In the genomic region with DNA sequence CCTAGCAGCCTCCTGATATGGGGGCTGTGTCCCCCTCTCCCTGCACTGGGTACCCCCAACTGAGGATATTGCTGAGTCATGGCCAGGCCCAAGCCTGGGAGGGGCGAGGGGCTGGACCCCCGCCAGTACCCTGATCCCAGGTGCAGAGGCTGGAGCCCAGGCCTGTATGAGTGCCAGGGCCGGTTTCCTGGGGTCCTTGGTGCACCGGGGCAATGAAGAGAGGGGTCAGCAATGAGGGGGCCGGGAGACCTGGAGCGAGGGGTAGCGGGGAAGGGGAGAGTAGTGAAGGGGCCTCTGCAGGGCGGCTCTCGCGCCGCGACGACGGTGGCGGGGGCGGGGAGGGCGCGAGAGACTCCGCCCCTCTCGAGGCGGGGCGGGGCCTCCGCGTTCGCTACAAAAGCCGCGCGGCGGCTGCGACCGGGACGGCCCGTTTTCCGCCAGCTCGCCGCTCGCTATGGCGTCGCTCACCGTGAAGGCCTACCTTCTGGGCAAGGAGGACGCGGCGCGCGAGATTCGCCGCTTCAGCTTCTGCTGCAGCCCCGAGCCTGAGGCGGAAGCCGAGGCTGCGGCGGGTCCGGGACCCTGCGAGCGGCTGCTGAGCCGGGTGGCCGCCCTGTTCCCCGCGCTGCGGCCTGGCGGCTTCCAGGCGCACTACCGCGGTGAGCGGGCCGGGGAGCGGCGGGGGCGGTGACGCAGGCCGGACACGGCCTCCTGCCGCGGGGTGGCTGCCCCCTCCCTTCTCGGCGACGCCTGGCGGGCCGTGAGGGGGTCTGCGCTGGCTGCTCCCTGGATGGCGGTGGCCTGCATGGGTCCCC, we compare ENCODE assay signal across 8 cellular contexts. TPM values are rescaled to one million over a fixed set of nuclear protein-coding genes. Genes with fewer than 3 reads are reported as not detected.
A peak's percentile ranks its signal among the peaks of the same experiment; 100 is the strongest.
DNase-seq lines count a peak whose midpoint lies in the region; ATAC-seq and TF ChIP-seq lines count a peak whose summit lies in the region.

A gene (plus strand): TSS at position 423 of the 815 bp plus-strand sequence. CDS start 32 bp downstream, at position 455.

- no peaks in the 10 kb centered on the region for H3K36me3 ChIP-seq in smooth muscle cell (ENCODE audit: low read depth)

- DNase-seq in NCI-H2081 (lab: John Stamatoyannopoulos, UW): peak; percentile 69 to 72
- no peak for DNase-seq in NCI-H2081 treated with DMSO at 0.1 percent for 48 hours (lab: John Stamatoyannopoulos, UW)
- DNase-seq in NCI-H2029 (lab: John Stamatoyannopoulos, UW): peak; percentile 61
- DNase-seq in activated B cell treated with CpG ODN at 0.5 μM for 24 hours: peak; percentile 91
- peak in 58 of 61 donors; percentile 53 to 91 (median 82) for DNase-seq in caudate nucleus (lab: John Stamatoyannopoulos, UW)
- DNase-seq in inferior parietal cortex (ENCODE audit: extremely low spot score): peak; percentile 85
- DNase-seq in smooth muscle cell (lab: John Stamatoyannopoulos, UW; ENCODE audit: unreplicated experiment): peak; percentile 66

- H3K27ac ChIP-seq in caudate nucleus (ENCODE audit: low read depth, low read length): peak within 1 kb of the TSS; percentile 99
- H3K27ac ChIP-seq in smooth muscle cell (ENCODE audit: low read depth): peak within 1 kb of the TSS; percentile 100

- peaks cover 66% of the 10 kb centered on the region for H3K4me1 Mint-ChIP-seq in activated B cell treated with CpG ODN at 0.5 μM for 24 hours

- POLR2A ChIA-PET in activated B cell treated with CpG ODN at 0.5 μM for 24 hours (lab: Charles Lee): interaction anchor here (0.6 to 5.2 kb wide), 21 partner anchors 9 to 1010 kb away, joined by 3 to 58 read pairs (median 8); a partner anchor contains a TSS

- TF ChIP-seq CTCF in activated B cell treated with CpG ODN at 0.5 μM for 24 hours (IDR thresholded peaks at IDR 0.05): no peak
- no peak for TF ChIP-seq CTCF in smooth muscle cell (IDR thresholded peaks at IDR 0.05; ENCODE audit: borderline replicate concordance, insufficient read depth, poor library complexity, severe bottlenecking)

- 4% methylated on average over 38 of the region's 81 CpGs for WGBS in smooth muscle cell (ENCODE audit: low lambda C conversion rate)

- intact Hi-C loops in activated B cell treated with CpG ODN at 0.5 μM for 24 hours (cut with micrococcal nuclease): loop anchor here (1.0 to 5.0 kb wide), 7 partner anchors 16 to 198 kb away; a partner anchor contains a TSS

- no peaks in the 10 kb centered on the region for H3K9me3 ChIP-seq in smooth muscle cell (replicated peaks; ENCODE audit: low read depth)

- H3K27me3 ChIP-seq in smooth muscle cell (ENCODE audit: low read depth): no peaks in the 10 kb centered on the region

- H3K4me3 Mint-ChIP-seq in activated B cell treated with CpG ODN at 0.5 μM for 24 hours: peak within 1 kb of the TSS; percentile 96

- CTCF ChIA-PET in activated B cell treated with CpG ODN at 0.5 μM for 24 hours (lab: Charles Lee): interaction anchor here (1.2 to 2.5 kb wide), 2 partner anchors 19 to 24 kb away, joined by 3 to 16 read pairs; no protein-coding TSS in a partner anchor

- no peaks in the 10 kb centered on the region for H3K27me3 Mint-ChIP-seq in activated B cell treated with CpG ODN at 0.5 μM for 24 hours

- peak within 1 kb of the TSS; percentile 92 for H3K27ac Mint-ChIP-seq in activated B cell treated with CpG ODN at 0.5 μM for 24 hours

- peaks cover 40% of the 10 kb centered on the region for H3K4me1 ChIP-seq in smooth muscle cell (ENCODE audit: low read depth)

- peak within 1 kb of the TSS; percentile 96 for H3K4me2 ChIP-seq in smooth muscle cell

- H4K20me1 ChIP-seq in smooth muscle cell (ENCODE audit: low read depth): peaks cover 46% of the 10 kb centered on the region

- H3K9ac ChIP-seq in smooth muscle cell (ENCODE audit: low read depth): peak within 1 kb of the TSS; percentile 99

- H3K4me3 ChIP-seq in smooth muscle cell: peak within 1 kb of the TSS; percentile 95

- H3K79me2 ChIP-seq in smooth muscle cell (ENCODE audit: low read depth): peaks cover 29% of the 10 kb centered on the region

- no peaks in the 10 kb centered on the region for H3K9me3 Mint-ChIP-seq in activated B cell treated with CpG ODN at 0.5 μM for 24 hours

- peaks cover 23% of the 10 kb centered on the region for H3F3A ChIP-seq in smooth muscle cell (ENCODE audit: low read depth)

- ATAC-seq in HG02763 (IDR thresholded peaks at IDR 0.05; ENCODE audit: unreplicated experiment): peak; percentile 38
- ATAC-seq in activated B cell treated with CpG ODN at 0.5 μM for 24 hours (ENCODE audit: low read depth): peak; percentile 51

- H2AFZ ChIP-seq in smooth muscle cell (ENCODE audit: low read depth): no peak within 1 kb of the TSS

- peaks cover 41% of the 10 kb centered on the region for H3K36me3 Mint-ChIP-seq in activated B cell treated with CpG ODN at 0.5 μM for 24 hours (ENCODE audit: low read depth)

RNA-seq across cellular contexts. Expression of the gene that starts here (rescaled TPM):
- total RNA-seq in activated B cell treated with CpG ODN at 0.5 μM for 24 hours (243 and 252 TPM in 2 replicates), smooth muscle cell (114 and 129 TPM in 2 replicates)
- polyA plus RNA-seq in smooth muscle cell: 159 and 262 TPM in 2 replicates
